In the genomic region with DNA sequence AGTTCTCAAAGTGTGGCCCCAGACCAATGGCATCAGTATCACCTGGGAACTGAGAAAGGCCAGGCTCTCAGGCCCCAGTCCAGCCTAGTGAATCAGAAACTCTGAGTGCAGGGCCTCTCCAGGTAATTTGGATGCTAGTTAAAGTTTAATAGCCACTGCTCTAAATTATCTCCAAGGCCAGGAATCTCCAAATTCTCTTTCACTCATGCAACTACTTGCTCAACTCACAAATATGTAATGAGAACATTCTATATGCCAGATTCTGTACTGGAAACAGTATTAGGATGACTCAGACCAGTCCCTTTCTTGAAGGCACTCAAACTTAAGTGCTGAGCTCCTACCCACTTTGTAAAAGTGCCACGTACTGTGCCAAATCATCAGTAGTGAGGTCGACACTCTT, we compare ENCODE assay signal across 12 cellular contexts.
DNase-seq lines count a peak whose midpoint lies in the region; ATAC-seq and TF ChIP-seq lines count a peak whose summit lies in the region.
"Had no signal": no experiment of that assay in that cellular context is flagged by ENCODE, and none has a peak within 500 bp of the region (broad histone marks: within the 10 kb centered on the region; RNA-seq: fewer than 3 reads in every experiment).

No MANE protein-coding gene starts in this region.

- peak overlapping the region; percentile 86 for H2BK5ac ChIP-seq in IMR-90 (ENCODE audit: low read depth, low read length, poor library complexity, severe bottlenecking)

- in situ Hi-C loops in IMR-90 (cut with MboI; ENCODE audit: low sequenced_read_pairs): no loop called here

- H4K91ac ChIP-seq in IMR-90 (ENCODE audit: insufficient read depth, low read depth, low read length): peak overlapping the region; percentile 57

- H4K20me1 ChIP-seq in IMR-90 (ENCODE audit: insufficient read depth, low read length): no peaks in the 10 kb centered on the region; the same call in 1 of the 2 replicates

- peak overlapping the region; percentile 20 for H2AK9ac ChIP-seq in IMR-90 (replicated peaks; ENCODE audit: low read depth, low read length, poor library complexity)

- H3K4me3 ChIP-seq in AG04450 (ENCODE audit: low read depth, low read length) (no peak overlapping the region), IMR-90 (ENCODE audit: insufficient read depth, low read depth, low read length) (no peak overlapping the region), lower lobe of right lung (no peak overlapping the region)

- DNase-seq in AG04450 (ENCODE audit: low read depth, low spot score) (peak; percentile 67), IMR-90 (peak; percentile 93), dedifferentiated amniotic fluid mesenchymal stem cell (ENCODE audit: extremely low spot score) (peak; percentile 88), lower lobe of right lung (no peak), NCI-H2196 treated with DMSO at 0.1 percent for 48 hours (lab: John Stamatoyannopoulos, UW; ENCODE audit: unreplicated experiment) (no peak), HT-29 (ENCODE audit: low spot score) (no peak)
- DNase-seq: BE2C, KG1, NCI-H2081 treated with DMSO at 0.1 percent for 48 hours had no signal

- intact Hi-C loops in IMR-90 (cut with micrococcal nuclease) (loop anchor here (2.0 kb wide), 1 partner anchor 565 kb away; no protein-coding TSS in a partner anchor), lower lobe of right lung (cut with DNase I) (no loop called here)

- H3K4me2 ChIP-seq in IMR-90 (ENCODE audit: low read depth, low read length): peak overlapping the region; percentile 42

- peak overlapping the region; percentile 16 to 73; a peak in 2 of 4 replicates for H4K8ac ChIP-seq in IMR-90 (ENCODE audit: low read depth in 2 of 2, low read length in 2 of 2)

- H3K36me3 ChIP-seq in IMR-90 (ENCODE audit: control insufficient read depth, insufficient read depth, low read length) (peaks cover 34% of the 10 kb centered on the region), lower lobe of right lung (no peaks in the 10 kb centered on the region)
- H3K36me3 ChIP-seq: BE2C had no signal

- H3K9me3 ChIP-seq in AG04450 (ENCODE audit: control insufficient read depth, insufficient read depth, low read length): no peaks in the 10 kb centered on the region
- no peaks in the 10 kb centered on the region for H3K9me3 ChIP-seq in IMR-90 (ENCODE audit: control insufficient read depth, insufficient read depth, low read length)
- H3K9me3 ChIP-seq in lower lobe of right lung: no peaks in the 10 kb centered on the region
- H3K9me3 ChIP-seq: BE2C had no signal

- peak overlapping the region; percentile 96 for H3K18ac ChIP-seq in IMR-90 (ENCODE audit: low read depth, low read length)

- no peak for TF ChIP-seq POLR2A in IMR-90 (IDR thresholded peaks at IDR 0.05; ENCODE audit: low read depth, low read length)

- BruUV-seq in IMR-90 (replicated peaks; lab: Mats Ljungman, UMichigan): no TSS peak

- no peaks in the 10 kb centered on the region for H3K27me3 ChIP-seq in AG04450 (ENCODE audit: control insufficient read depth, insufficient read depth, low read length)
- no peaks in the 10 kb centered on the region for H3K27me3 ChIP-seq in IMR-90 (ENCODE audit: control insufficient read depth, insufficient read depth, low read length)
- no peaks in the 10 kb centered on the region for H3K27me3 ChIP-seq in lower lobe of right lung (ENCODE audit: low read depth)
- H3K27me3 ChIP-seq: BE2C had no signal

- peak overlapping the region; percentile 77; the same call in 1 of the 2 replicates for H3K23ac ChIP-seq in IMR-90 (ENCODE audit: low read depth, low read length)

- H2BK20ac ChIP-seq in IMR-90 (ENCODE audit: low read depth, low read length): peak overlapping the region; percentile 68

- H3K4ac ChIP-seq in IMR-90 (ENCODE audit: low read depth, low read length): peak overlapping the region; percentile 83

- H3K79me1 ChIP-seq in IMR-90 (ENCODE audit: low read depth in 1 of 2, low read length in 2 of 2): peaks cover 6 to 19% of the 10 kb centered on the region in 2 experiments

- H2BK120ac ChIP-seq in IMR-90 (ENCODE audit: low read depth, low read length): peak overlapping the region; percentile 89; the same call in 1 of the 2 replicates

- H3K4me1 ChIP-seq in IMR-90 (ENCODE audit: control insufficient read depth, insufficient read depth, low read length): peaks cover 18% of the 10 kb centered on the region
- peaks cover 4% of the 10 kb centered on the region for H3K4me1 ChIP-seq in lower lobe of right lung
- H3K4me1 ChIP-seq: BE2C had no signal

- dilution Hi-C loops in IMR-90 (cut with HindIII; ENCODE audit: low sequenced_read_pairs, unreplicated experiment): no loop called here

- no CpG with 5 or more reads among the region's 2 CpGs for WGBS in IMR-90 (ENCODE audit: extremely low coverage in 2 of 2, insufficient read length in 1 of 2), 2 experiments

- CTCF ChIA-PET in AG04450 (lab: Charles Lee): no interaction called here
- CTCF ChIA-PET in IMR-90 (lab: Yijun Ruan, JAX): no interaction called here

- no peak for TF ChIP-seq RAD21 in IMR-90 (IDR thresholded peaks at IDR 0.05; ENCODE audit: low read length)

- no peak overlapping the region for H2AFZ ChIP-seq in IMR-90 (replicated peaks; ENCODE audit: low read length, poor library complexity)

- H3K27ac ChIP-seq in AG04450 (ENCODE audit: low read depth, low read length) (peak overlapping the region; percentile 89), IMR-90 (ENCODE audit: insufficient read depth, low read length) (peak overlapping the region; percentile 76; the same call in 1 of the 2 replicates), lower lobe of right lung (no peak overlapping the region)

- ATAC-seq in IMR-90 (ENCODE audit: low read depth) (peak; percentile 39), lower lobe of right lung (peak; percentile 84 to 86), HG03175 (IDR thresholded peaks at IDR 0.05; ENCODE audit: unreplicated experiment) (no peak), GM18867 (IDR thresholded peaks at IDR 0.05; ENCODE audit: unreplicated experiment) (no peak)
- ATAC-seq: left lobe of liver had no signal

- H3K56ac ChIP-seq in IMR-90 (ENCODE audit: extremely low read depth, insufficient read depth, low read length): no peak overlapping the region

- H3K9me1 ChIP-seq in IMR-90 (ENCODE audit: insufficient read depth, low read length): peaks cover 13% of the 10 kb centered on the region

- H3K9ac ChIP-seq in IMR-90 (ENCODE audit: low read depth, low read length): no peak overlapping the region

- H3K14ac ChIP-seq in IMR-90 (replicated peaks; ENCODE audit: low read depth, low read length): peak overlapping the region; percentile 80

- POLR2A ChIA-PET in AG04450 (lab: Yijun Ruan, JAX) (no interaction called here), IMR-90 (lab: Charles Lee; ENCODE audit: unreplicated experiment) (no interaction called here)

- H2AK5ac ChIP-seq in IMR-90 (ENCODE audit: low read depth, low read length): peak overlapping the region; percentile 86; the same call in 1 of the 2 replicates

- TF ChIP-seq CTCF in AG04450 (IDR thresholded peaks at IDR 0.05; ENCODE audit: low read depth, low read length) (no peak), IMR-90 (conservative IDR thresholded peaks at IDR 0.05; ENCODE audit: low read depth, low read length) (no peak), lower lobe of right lung (IDR thresholded peaks at IDR 0.05) (no peak)

- peak overlapping the region; percentile 90 for H4K5ac ChIP-seq in IMR-90 (ENCODE audit: low read depth, low read length)

- H2BK15ac ChIP-seq in IMR-90 (ENCODE audit: low read depth, low read length): peak overlapping the region; percentile 27; the same call in 1 of the 3 replicates

TF ChIP-seq in IMR-90, 13 proteins besides CTCF, POLR2A, EP300 and RAD21:
- TF ChIP-seq CHD1 (IDR thresholded peaks at IDR 0.05; ENCODE audit: low read depth, low read length): no peak
- TF ChIP-seq, protein P1, sequence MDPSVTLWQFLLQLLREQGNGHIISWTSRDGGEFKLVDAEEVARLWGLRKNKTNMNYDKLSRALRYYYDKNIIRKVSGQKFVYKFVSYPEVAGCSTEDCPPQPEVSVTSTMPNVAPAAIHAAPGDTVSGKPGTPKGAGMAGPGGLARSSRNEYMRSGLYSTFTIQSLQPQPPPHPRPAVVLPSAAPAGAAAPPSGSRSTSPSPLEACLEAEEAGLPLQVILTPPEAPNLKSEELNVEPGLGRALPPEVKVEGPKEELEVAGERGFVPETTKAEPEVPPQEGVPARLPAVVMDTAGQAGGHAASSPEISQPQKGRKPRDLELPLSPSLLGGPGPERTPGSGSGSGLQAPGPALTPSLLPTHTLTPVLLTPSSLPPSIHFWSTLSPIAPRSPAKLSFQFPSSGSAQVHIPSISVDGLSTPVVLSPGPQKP (IDR thresholded peaks at IDR 0.05; ENCODE audit: borderline replicate concordance, low read depth, low read length): no peak
- TF ChIP-seq MAFK (IDR thresholded peaks at IDR 0.05; ENCODE audit: low read depth, low read length): no peak; the same call in 1 of the 2 replicates
- peak; percentile 62 for TF ChIP-seq RCOR1 (IDR thresholded peaks at IDR 0.05; ENCODE audit: insufficient replicate concordance, low read length)
- peak; percentile 69 for TF ChIP-seq FOS (IDR thresholded peaks at IDR 0.05; ENCODE audit: low read depth, low read length)
- 0 out of 2 replicates have a peak, but pooled peaks have one; percentile 11 for TF ChIP-seq NFE2L2 (IDR thresholded peaks at IDR 0.05; ENCODE audit: low read depth, low read length)
- peak; percentile 89 for TF ChIP-seq CEBPB (IDR thresholded peaks at IDR 0.05; ENCODE audit: low read depth, low read length)

Comparison
In these comparisons a context has a peak if more than half of its experiments do, and no peak if none do; other contexts are left out.
1. DNase-seq: peak in AG04450 (single experiment), IMR-90 (single experiment) and dedifferentiated amniotic fluid mesenchymal stem cell (single experiment); none in lower lobe of right lung (single experiment), NCI-H2196 treated with DMSO at 0.1 percent for 48 hours (single experiment) and HT-29 (single experiment).
2. ATAC-seq: peak in IMR-90 (single experiment) and lower lobe of right lung (2 of 2); none in HG03175 (single experiment) and GM18867 (single experiment).